1 cellular context compared by ENCODE assay signal in the genomic region with DNA sequence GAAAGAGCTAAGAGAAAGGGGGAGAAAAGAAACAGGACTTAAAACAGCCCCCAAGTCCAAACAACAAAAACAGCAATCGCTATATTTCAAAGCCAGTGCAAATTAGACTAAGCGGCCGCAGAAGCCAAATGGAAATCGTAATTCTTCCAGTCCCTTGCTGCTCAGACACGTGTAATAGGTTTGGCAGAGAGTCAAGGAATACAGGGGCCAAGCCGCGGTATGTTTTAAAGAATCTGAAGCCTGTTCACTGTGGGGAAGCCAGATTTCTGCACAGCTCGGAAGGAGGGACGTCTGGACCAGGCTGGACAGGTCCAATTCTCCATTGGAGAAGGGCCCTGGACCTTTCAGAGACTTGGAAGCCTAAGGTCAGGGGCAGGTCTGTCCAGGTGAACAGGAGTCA.
TF ChIP-seq lines count a peak whose summit lies in the region.

No MANE protein-coding gene starts in this region.

TF ChIP-seq in WTC11, 78 proteins besides CTCF, POLR2A, EP300 and RAD21 (continued from another document):
- TF ChIP-seq IRF1 (CRISPR knock-in tag; IDR thresholded peaks at IDR 0.05): no peak
- no peak for TF ChIP-seq PREB (CRISPR knock-in tag; IDR thresholded peaks at IDR 0.05; ENCODE audit: borderline replicate concordance)
- no peak for TF ChIP-seq NR2C2 (CRISPR knock-in tag; IDR thresholded peaks at IDR 0.05)
- no peak for TF ChIP-seq ZNF138 (CRISPR knock-in tag; conservative IDR thresholded peaks at IDR 0.05)
- no peak for TF ChIP-seq PRDM15 (CRISPR knock-in tag; IDR thresholded peaks at IDR 0.05)
- no peak for TF ChIP-seq FOXJ3 (CRISPR knock-in tag; IDR thresholded peaks at IDR 0.05; ENCODE audit: borderline replicate concordance)
- no peak for TF ChIP-seq ATF6 (CRISPR knock-in tag; IDR thresholded peaks at IDR 0.05)
- TF ChIP-seq AR (CRISPR knock-in tag; IDR thresholded peaks at IDR 0.05): no peak
- TF ChIP-seq FOXK1 (CRISPR knock-in tag; IDR thresholded peaks at IDR 0.05): no peak
- no peak for TF ChIP-seq USF2 (CRISPR knock-in tag; IDR thresholded peaks at IDR 0.05)
- TF ChIP-seq TP53 (CRISPR knock-in tag; IDR thresholded peaks at IDR 0.05): no peak
